In genomic region chr4:10105920-10106319, GRCh38 we compare ENCODE assay signal across 9 cellular contexts. TPM values are rescaled to one million over a fixed set of nuclear protein-coding genes. Genes with fewer than 3 reads are reported as not detected.
DNase-seq lines count a peak whose midpoint lies in the region; ATAC-seq and TF ChIP-seq lines count a peak whose summit lies in the region.
"Had no signal": no experiment of that assay in that cellular context is flagged by ENCODE, and none has a peak within 500 bp of the region (broad histone marks: within the 10 kb centered on the region; RNA-seq: fewer than 3 reads in every experiment).

No MANE protein-coding gene starts in this region.

- H3K4me3 Mint-ChIP-seq in T-cell, result peak overlapping the region; percentile 48 to 87 (median 56)

- no peaks in the 10 kb centered on the region for H3K9me3 Mint-ChIP-seq in T-cell

- 77 to 86% methylated on average over 4 of the region's 4 CpGs for WGBS in esophagus, 2 donors
- 79 to 89% (median 85%) methylated on average over 4 of the region's 4 CpGs for WGBS in psoas muscle, 3 donors

- H3K9ac ChIP-seq in BLaER1 treated with 17β-estradiol and CSF1 and Interleukin-3, amounts not matched to agents 10 nM and 100 nM, result peak overlapping the region in 1 of 11 experiments; percentile 22; a peak in 1 of 22 replicates

- H3K27ac Mint-ChIP-seq in T-cell, result peak overlapping the region; percentile 90 to 91

- DNase-seq in T-cell, result no peak
- no peak for DNase-seq in psoas muscle
- DNase-seq in HuH-7 (ENCODE audit: low spot score), result no peak
- no peak for DNase-seq in stimulated activated naive CD4-positive, alpha-beta T cell treated with Interleukin-2 at 50 U/mL for 16 hours (lab: John Stamatoyannopoulos, UW)
- DNase-seq: NCI-H2029 had no signal

- H3K36me3 ChIP-seq in BLaER1 treated with 17β-estradiol and CSF1 and Interleukin-3, amounts not matched to agents 10 nM and 100 nM, result peaks cover 69 to 99% (median 91%) of the 10 kb centered on the region in 11 experiments
- H3K36me3 ChIP-seq in esophagus (ENCODE audit: control insufficient read depth in 2 of 2, insufficient read depth in 2 of 2, low read length in 1 of 2), result peaks cover 13 to 22% of the 10 kb centered on the region in 2 donors
- H3K36me3 ChIP-seq in psoas muscle (ENCODE audit: insufficient read depth in 1 of 2, low read depth in 1 of 2), result peaks cover 3 to 21% of the 10 kb centered on the region in 2 donors

- POLR2A ChIA-PET in T-cell (lab: Charles Lee), result interaction anchor here (1.0 to 1.5 kb wide), 4 partner anchors 11 to 13 kb away, joined by 3 to 4 read pairs (median 4); partner anchors contain the start of gene WDR1 (in 2 of the 2)

- ATAC-seq in T-cell (replicated peaks in 1 of 4) (no peak), psoas muscle (no peak), HG02981 (IDR thresholded peaks at IDR 0.05; ENCODE audit: unreplicated experiment) (no peak), GM18511 (IDR thresholded peaks at IDR 0.05; ENCODE audit: unreplicated experiment) (no peak)

- H3K4me2 ChIP-seq in BLaER1 treated with 17β-estradiol and CSF1 and Interleukin-3, amounts not matched to agents 10 nM and 100 nM, result peak overlapping the region; percentile 60 to 97 (median 75); a peak in 21 of 22 replicates

- H3K27ac ChIP-seq in BLaER1 treated with 17β-estradiol and CSF1 and Interleukin-3, amounts not matched to agents 10 nM and 100 nM, result peak overlapping the region in 3 of 11 experiments; percentile 42 to 65 (median 47); a peak in 5 of 22 replicates
- H3K27ac ChIP-seq in esophagus (ENCODE audit: low read depth in 2 of 2, low read length in 1 of 2) (peak overlapping the region; percentile 55 to 88), psoas muscle (peak overlapping the region; percentile 99)

- CTCF ChIA-PET in T-cell (lab: Charles Lee), result interaction anchor here in 1 of 2 donors (1.3 kb wide), 1 partner anchor 11 kb away, joined by 4 read pairs; the partner anchor contains the start of gene WDR1

- H3K27me3 ChIP-seq in BLaER1 treated with 17β-estradiol and CSF1 and Interleukin-3, amounts not matched to agents 10 nM and 100 nM, result no peaks in the 10 kb centered on the region
- H3K27me3 ChIP-seq in esophagus (ENCODE audit: control insufficient read depth in 1 of 2, insufficient read depth in 2 of 2, low read length in 2 of 2) (no peaks in the 10 kb centered on the region), psoas muscle (ENCODE audit: insufficient read depth in 3 of 3, low read length in 2 of 3) (no peaks in the 10 kb centered on the region)

- no peaks in the 10 kb centered on the region for H3K9me3 ChIP-seq in BLaER1 treated with 17β-estradiol and CSF1 and Interleukin-3, amounts not matched to agents 10 nM and 100 nM (replicated peaks in 1 of 11)
- H3K9me3 ChIP-seq in esophagus (ENCODE audit: control insufficient read depth in 2 of 2, insufficient read depth in 1 of 2, low read depth in 1 of 2, low read length in 1 of 2) (no peaks in the 10 kb centered on the region), psoas muscle (no peaks in the 10 kb centered on the region)

- no peak for TF ChIP-seq CTCF in psoas muscle (IDR thresholded peaks at IDR 0.05)

- H3K4me3 ChIP-seq in BLaER1 treated with 17β-estradiol and CSF1 and Interleukin-3, amounts not matched to agents 10 nM and 100 nM, result no peak overlapping the region
- no peak overlapping the region for H3K4me3 ChIP-seq in esophagus (ENCODE audit: low read depth in 1 of 2, low read length in 2 of 2)
- H3K4me3 ChIP-seq in psoas muscle, result peak overlapping the region; percentile 41

- intact Hi-C loops in psoas muscle (cut with DNase I), result no loop called here

- H3K36me3 Mint-ChIP-seq in T-cell, result peaks cover 40% of the 10 kb centered on the region

- H4K20me1 ChIP-seq in BLaER1 treated with 17β-estradiol and CSF1 and Interleukin-3, amounts not matched to agents 10 nM and 100 nM, result peaks cover 99 to 100% (median 100%) of the 10 kb centered on the region in 11 experiments

- H3K27me3 Mint-ChIP-seq in T-cell, result no peaks in the 10 kb centered on the region

- H3K4me1 Mint-ChIP-seq in T-cell, result peaks cover 98 to 100% (median 99%) of the 10 kb centered on the region in 3 donors

- H3K4me1 ChIP-seq in BLaER1 treated with 17β-estradiol and CSF1 and Interleukin-3, amounts not matched to agents 10 nM and 100 nM, result peaks cover 94 to 100% (median 97%) of the 10 kb centered on the region in 10 experiments
- H3K4me1 ChIP-seq in esophagus (ENCODE audit: control insufficient read depth in 2 of 2, insufficient read depth in 2 of 2, low read length in 1 of 2), result peaks cover 42 to 57% of the 10 kb centered on the region in 2 donors
- H3K4me1 ChIP-seq in psoas muscle, result peaks cover 98% of the 10 kb centered on the region

RNA-seq across cellular contexts. Expression of gene WDR1, which starts 10.7 kb away (rescaled TPM):
- total RNA-seq in T-cell (100 to 1,000 TPM; 268 to 308 (median 304) TPM), psoas muscle (100 to 1,000 TPM in 3 of 4 donors, 10 to 100 TPM in 1; 86.3 to 146 (median 118) TPM)
- polyA plus RNA-seq in esophagus (100 to 1,000 TPM in 1 of 2 donors, 10 to 100 TPM in 1; 73.8 to 170 TPM), psoas muscle (100 to 1,000 TPM in 1 of 3 donors, 10 to 100 TPM in 2; 55.6 to 273 (median 79.1) TPM)
